ENCODE assay signal across 18 cellular contexts in genomic region chr14:100673807-100674154, GRCh38. TPM values are rescaled to one million over a fixed set of nuclear protein-coding genes. Genes with fewer than 3 reads are reported as not detected.
"Had no signal": no experiment of that assay in that cellular context is flagged by ENCODE, and none has a peak within 500 bp of the region (broad histone marks: within the 10 kb centered on the region; RNA-seq: fewer than 3 reads in every experiment).

No MANE protein-coding gene starts in this region.

- H3K27ac Mint-ChIP-seq: activated CD4-positive, alpha-beta memory T cell treated with anti-CD3 and anti-CD28 coated beads, Interleukin-2, amount 10 ng/mL, durations not matched to agents 7 days and 5 days; activated CD4-positive, alpha-beta T cell treated with anti-CD3 and anti-CD28 coated beads for 36 hours; activated naive CD8-positive, alpha-beta T cell; dendritic cell treated with granulocyte-macrophage colony-stimulating factor and Interleukin-4, amounts not matched to agents 40 ng/mL and 50 ng/mL, for 4 days; effector memory CD8-positive, alpha-beta T cell; natural killer cell treated with Interleukin-12 subunit alpha and Interleukin-12 subunit beta and Interleukin-15 and Interleukin-18, amount 100 ng/mL, for 72 hours had no signal

- ATAC-seq: activated CD4-positive, alpha-beta T cell treated with anti-CD3 and anti-CD28 coated beads for 36 hours; effector memory CD8-positive, alpha-beta T cell; left cardiac atrium; natural killer cell treated with Interleukin-12 subunit alpha and Interleukin-12 subunit beta and Interleukin-15 and Interleukin-18, amount 100 ng/mL, for 72 hours had no signal

- H3K4me3 Mint-ChIP-seq: activated CD4-positive, alpha-beta memory T cell treated with anti-CD3 and anti-CD28 coated beads, Interleukin-2, amount 10 ng/mL, durations not matched to agents 7 days and 5 days; activated CD4-positive, alpha-beta T cell treated with anti-CD3 and anti-CD28 coated beads for 36 hours; activated naive CD8-positive, alpha-beta T cell; dendritic cell treated with granulocyte-macrophage colony-stimulating factor and Interleukin-4, amounts not matched to agents 40 ng/mL and 50 ng/mL, for 4 days; natural killer cell treated with Interleukin-12 subunit alpha and Interleukin-12 subunit beta and Interleukin-15 and Interleukin-18, amount 100 ng/mL, for 72 hours had no signal

- H3K4me3 ChIP-seq: skin epidermis, tibial artery, vagina had no signal

- H3K36me3 Mint-ChIP-seq: activated naive CD8-positive, alpha-beta T cell; natural killer cell treated with Interleukin-12 subunit alpha and Interleukin-12 subunit beta and Interleukin-15 and Interleukin-18, amount 100 ng/mL, for 72 hours had no signal

- DNase-seq: activated CD4-positive, alpha-beta memory T cell treated with anti-CD3 and anti-CD28 coated beads, Interleukin-2, amount 10 ng/mL, durations not matched to agents 7 days and 5 days; activated CD4-positive, alpha-beta T cell treated with anti-CD3 and anti-CD28 coated beads for 36 hours; activated gamma-delta T cell; activated T-cell treated with anti-CD3 and anti-CD28 coated beads, Interleukin-2, amount 50 U/mL, for 48 hours; amygdala; brain microvascular endothelial cell; cerebellar nuclear complex; effector memory CD8-positive, alpha-beta T cell; left cardiac atrium; tibial artery had no signal

- H3K79me2 ChIP-seq: parathyroid adenoma had no signal

- H3K9me3 ChIP-seq: tibial artery, vagina had no signal

- H3K27ac ChIP-seq: brain microvascular endothelial cell, parathyroid adenoma, skin epidermis, tibial artery, vagina had no signal

- H3K36me3 ChIP-seq: brain microvascular endothelial cell, tibial artery, vagina had no signal

- H3K4me1 Mint-ChIP-seq: activated CD4-positive, alpha-beta memory T cell treated with anti-CD3 and anti-CD28 coated beads, Interleukin-2, amount 10 ng/mL, durations not matched to agents 7 days and 5 days; activated CD4-positive, alpha-beta T cell treated with anti-CD3 and anti-CD28 coated beads for 36 hours had no signal

- H2AFZ ChIP-seq: parathyroid adenoma had no signal

- H3K9me3 Mint-ChIP-seq: activated CD4-positive, alpha-beta memory T cell treated with anti-CD3 and anti-CD28 coated beads, Interleukin-2, amount 10 ng/mL, durations not matched to agents 7 days and 5 days; dendritic cell treated with granulocyte-macrophage colony-stimulating factor and Interleukin-4, amounts not matched to agents 40 ng/mL and 50 ng/mL, for 4 days; effector memory CD8-positive, alpha-beta T cell; natural killer cell treated with Interleukin-12 subunit alpha and Interleukin-12 subunit beta and Interleukin-15 and Interleukin-18, amount 100 ng/mL, for 72 hours had no signal

- H3K9ac ChIP-seq: parathyroid adenoma had no signal

- H3K27me3 ChIP-seq: vagina had no signal

- H3K4me1 ChIP-seq: parathyroid adenoma had no signal

RNA-seq across cellular contexts. Expression of gene DLK1, which starts 52.9 kb away (rescaled TPM):
- total RNA-seq: activated CD4-positive, alpha-beta memory T cell treated with anti-CD3 and anti-CD28 coated beads, Interleukin-2, amount 10 ng/mL, durations not matched to agents 7 days and 5 days; activated CD4-positive, alpha-beta T cell treated with anti-CD3 and anti-CD28 coated beads for 36 hours; glomerular endothelial cell; lung microvascular endothelial cell; natural killer cell treated with Interleukin-12 subunit alpha and Interleukin-12 subunit beta and Interleukin-15 and Interleukin-18, amount 100 ng/mL, for 72 hours had no signal
